In genomic region chr17:42248351-42249179, GRCh38 we compare ENCODE assay signal across 9 cellular contexts. TPM values are rescaled to one million over a fixed set of nuclear protein-coding genes. Genes with fewer than 3 reads are reported as not detected.
DNase-seq lines count a peak whose midpoint lies in the region; FAIRE-seq and TF ChIP-seq lines count a peak whose summit lies in the region.
"Had no signal": no experiment of that assay in that cellular context is flagged by ENCODE, and none has a peak within 500 bp of the region (broad histone marks: within the 10 kb centered on the region; RNA-seq: fewer than 3 reads in every experiment).

No MANE protein-coding gene starts in this region.

- peaks cover 72% of the 10 kb centered on the region for H3K79me2 ChIP-seq in GM23248 (ENCODE audit: insufficient read depth)

- peak in 33 of 56 donors; percentile 4 to 59 (median 26) for TF ChIP-seq CTCF in dorsolateral prefrontal cortex (IDR thresholded peaks at IDR 0.05 in 54 of 56, conservative IDR thresholded peaks at IDR 0.05 in 2 of 56; ENCODE audit: low read depth in 1 of 56, partially characterized antibody in 56 of 56)

- peak overlapping the region; percentile 83 for H3K27ac ChIP-seq in GM23248
- peak overlapping the region; percentile 79 to 99 (median 96) for H3K27ac ChIP-seq in dorsolateral prefrontal cortex
- peak overlapping the region; percentile 43 for H3K27ac ChIP-seq in mesodermal cell (ENCODE audit: low read depth, low read length, severe bottlenecking)

- peaks cover 19% of the 10 kb centered on the region for H3F3A ChIP-seq in GM23248 (ENCODE audit: insufficient read depth)

- H3K36me3 ChIP-seq in GM23248 (ENCODE audit: low read depth), result 0 out of 2 replicates have a peak, but pooled peaks cover 3% of the 10 kb centered on the region
- peaks cover 6% of the 10 kb centered on the region for H3K36me3 ChIP-seq in mesodermal cell (ENCODE audit: control insufficient read depth, insufficient read depth, low read length)

- H3K4me3 ChIP-seq in GM23248 (peak overlapping the region; percentile 65), dorsolateral prefrontal cortex (peak overlapping the region; percentile 16 to 69 (median 50)), mesodermal cell (ENCODE audit: extremely low read depth, insufficient read depth, low read length, poor library complexity, severe bottlenecking) (no peak overlapping the region)

- intact Hi-C loops in dorsolateral prefrontal cortex (cut with DNase I), result loop anchor here in 1 of 2 donors (5.0 kb wide), 1 partner anchor 56 kb away; the partner anchor contains the start of gene GHDC

- peak overlapping the region; percentile 75 for H3K9ac ChIP-seq in GM23248

- DNase-seq in EH (ENCODE audit: low read depth) (peak; percentile 70), GM23248 (peak; percentile 94), NCI-H2171 treated with DMSO at 0.1 percent for 48 hours (lab: John Stamatoyannopoulos, UW) (peak; percentile 96), dorsolateral prefrontal cortex (peak; percentile 52 to 90 (median 84)), RCC 7860 (ENCODE audit: low spot score) (no peak)
- peak; percentile 41 to 76 for DNase-seq in activated CD4-positive, alpha-beta T cell treated with anti-CD3 and anti-CD28 coated beads, Interleukin-2, amount 50 U/mL, for 24 hours (ENCODE audit: low read depth in 1 of 2, low spot score in 1 of 2)
- DNase-seq in stimulated activated CD8-positive, alpha-beta memory T cell treated with anti-CD3 and anti-CD28 coated beads, Interleukin-15, amount 100 ng/mL, for 1 hour (ENCODE audit: low read depth), result peak; percentile 43

- H4K20me1 ChIP-seq in GM23248 (ENCODE audit: insufficient read depth), result no peaks in the 10 kb centered on the region

- H3K9me2 ChIP-seq in GM23248 (ENCODE audit: insufficient read depth), result no peaks in the 10 kb centered on the region

- H3K4me1 ChIP-seq in GM23248 (ENCODE audit: insufficient read depth) (peaks cover 22% of the 10 kb centered on the region), mesodermal cell (ENCODE audit: control insufficient read depth, insufficient read depth, low read length, poor library complexity, severe bottlenecking) (peaks cover 8% of the 10 kb centered on the region)

- 13 to 16% methylated on average over 13 of the region's 13 CpGs for WGBS in GM23248 (ENCODE audit: low coverage in 1 of 2, low lambda C conversion rate in 2 of 2, missing lambda C conversion rate in 2 of 2), 2 experiments
- WGBS in mesodermal cell (ENCODE audit: insufficient coverage in 2 of 2), 2 experiments, result 90% methylated on average over 8 to 12 of the region's 13 CpGs

- H2AFZ ChIP-seq in GM23248, result peak overlapping the region; percentile 75

- no peak for FAIRE-seq in RCC 7860 (lab: Jason Lieb, UNC)
- FAIRE-seq: bronchial epithelial cell had no signal

- no peaks in the 10 kb centered on the region for H3K27me3 ChIP-seq in GM23248 (replicated peaks; ENCODE audit: insufficient read depth)
- no peaks in the 10 kb centered on the region for H3K27me3 ChIP-seq in dorsolateral prefrontal cortex

- H3K9me3 ChIP-seq in GM23248 (ENCODE audit: low read depth), result no peaks in the 10 kb centered on the region
- H3K9me3 ChIP-seq in mesodermal cell (ENCODE audit: control insufficient read depth, low read length), result peaks cover 4% of the 10 kb centered on the region

- in situ Hi-C loops in GM23248 (cut with MboI), result no loop called here

- H3K4me2 ChIP-seq in GM23248 (ENCODE audit: unreplicated experiment), result peak overlapping the region; percentile 61

RNA-seq across cellular contexts. Expression of gene STAT5B, which starts 27.6 kb away (rescaled TPM):
- total RNA-seq in GM23248 (2014; rRNA removed; shearing (Covaris generic)), result 21.8 and 23.5 TPM in 2 replicates
- polyA plus RNA-seq in GM23248 (2016; fragmentation: Nextera tagmentation; extraction: Ambion mirVana), result 11.9 and 13.8 TPM in 2 replicates
- 10 to 100 TPM; 45.7 to 81.6 (median 60.4) TPM for total RNA-seq in dorsolateral prefrontal cortex
- 31.3 TPM for polyA plus RNA-seq in mesodermal cell (2013, experiment 1 of 2)
- polyA plus RNA-seq in mesodermal cell (2013, experiment 2 of 2), result 23.8 TPM

RNA-seq across cellular contexts. Expression of gene STAT5A, which starts 39.7 kb away (rescaled TPM):
- 21.2 and 26.3 TPM in 2 replicates for total RNA-seq in GM23248 (2014; rRNA removed; shearing (Covaris generic))
- 6.7 and 6.8 TPM in 2 replicates for polyA plus RNA-seq in GM23248 (2016; fragmentation: Nextera tagmentation; extraction: Ambion mirVana)
- total RNA-seq in dorsolateral prefrontal cortex, result 10 to 100 TPM in 71 of 120 experiments, 1 to 10 TPM in 49; 4.4 to 25.7 (median 10.8) TPM
- 11.4 TPM for polyA plus RNA-seq in mesodermal cell (2013, experiment 1 of 2)
- polyA plus RNA-seq in mesodermal cell (2013, experiment 2 of 2), result 7.7 TPM

RNA-seq across cellular contexts. Expression of gene GHDC, which starts 54.3 kb away (rescaled TPM):
- total RNA-seq in GM23248 (2014; rRNA removed; shearing (Covaris generic)), result 25.0 and 27.6 TPM in 2 replicates
- polyA plus RNA-seq in GM23248 (2016; fragmentation: Nextera tagmentation; extraction: Ambion mirVana), result 11.1 and 13.0 TPM in 2 replicates
- total RNA-seq in dorsolateral prefrontal cortex, result 10 to 100 TPM; 17.6 to 38.2 (median 23.9) TPM
- polyA plus RNA-seq in mesodermal cell (2013, experiment 1 of 2), result 7.5 TPM
- 7.3 TPM for polyA plus RNA-seq in mesodermal cell (2013, experiment 2 of 2)

Comparison
In these comparisons a context has a peak if more than half of its experiments do, and no peak if none do; other contexts are left out.
1. H3K27ac ChIP-seq: peak in every context shown above with its lines; median percentile 96 in dorsolateral prefrontal cortex; 83 in GM23248; 43 in mesodermal cell.